Comparison of ENCODE assay signal across 31 cellular contexts in the genomic region with DNA sequence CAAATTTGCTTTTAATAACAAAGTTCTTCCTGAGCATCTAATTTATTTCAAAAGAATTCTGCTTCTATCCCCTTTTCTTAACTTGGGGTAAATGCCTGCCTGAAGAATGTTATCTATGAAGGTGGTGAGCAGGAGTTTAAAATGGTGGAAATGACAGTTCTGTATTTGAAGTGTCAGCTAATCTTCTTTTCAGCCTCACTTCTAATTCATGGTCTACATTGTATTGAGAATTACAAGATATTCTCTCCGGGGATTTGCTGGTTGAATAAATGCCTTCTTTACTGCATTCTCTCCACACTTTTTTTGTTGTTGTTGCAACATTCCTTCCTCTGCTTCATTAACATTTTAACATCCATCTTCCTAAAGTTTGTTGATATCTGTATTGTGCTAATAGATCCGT.
"Had no signal": no experiment of that assay in that cellular context is flagged by ENCODE, and none has a peak within 500 bp of the region (broad histone marks: within the 10 kb centered on the region; RNA-seq: fewer than 3 reads in every experiment).

No MANE protein-coding gene starts in this region.

- H3K4me3 ChIP-seq: ascending aorta, cardiac muscle cell had no signal

- ATAC-seq: activated CD8-positive, alpha-beta T cell treated with anti-CD3 and anti-CD28 coated beads for 36 hours; activated naive CD8-positive, alpha-beta T cell treated with anti-CD3 and anti-CD28 coated beads, Interleukin-2, amount 50 U/mL, for 24 hours; activated T-cell treated with anti-CD3 and anti-CD28 coated beads, Interleukin-2, amount 50 U/mL, for 4 hours; activated T-cell treated with anti-CD3 and anti-CD28 coated beads, Interleukin-2, amount 50 U/mL, for 72 hours; activated T-helper 17 cell treated with anti-CD3 and anti-CD28 coated beads, Interleukin-2, amount 50 U/mL, for 72 hours had no signal

- H3K27ac ChIP-seq: ascending aorta, cardiac muscle cell, VCaP had no signal

- H3K27me3 ChIP-seq: ascending aorta, cardiac muscle cell had no signal

- H3K36me3 ChIP-seq: ascending aorta, cardiac muscle cell had no signal

- H3K4me1 ChIP-seq: ascending aorta had no signal

- H3K9me3 ChIP-seq: ascending aorta had no signal

- FAIRE-seq: bronchial epithelial cell, TTC549 had no signal

- DNase-seq: activated B cell treated with CpG ODN at 0.5 μM for 24 hours; activated CD4-positive, alpha-beta memory T cell treated with anti-CD3 and anti-CD28 coated beads for 36 hours; activated CD4-positive, alpha-beta T cell treated with anti-CD3 and anti-CD28 coated beads for 4 hours; activated CD4-positive, alpha-beta T cell treated with anti-CD3 and anti-CD28 coated beads, Interleukin-2, amount 10 ng/mL, durations not matched to agents 24 days and 14 days; activated CD4-positive, alpha-beta T cell treated with anti-CD3 and anti-CD28 coated beads, Interleukin-2, amount 50 U/mL, for 1 hour; activated CD4-positive, alpha-beta T cell treated with anti-CD3 and anti-CD28 coated beads, Interleukin-2, amount 50 U/mL, for 4 hours; activated CD4-positive, CD25-positive, alpha-beta regulatory T cell treated with anti-CD3 and anti-CD28 coated beads, Interleukin-2, amount 50 U/mL, for 72 hours; activated CD8-positive, alpha-beta memory T cell treated with anti-CD3 and anti-CD28 coated beads, Interleukin-2, amount 50 U/mL, for 4 hours; activated CD8-positive, alpha-beta T cell treated with anti-CD3 and anti-CD28 coated beads for 36 hours; activated effector memory CD4-positive, alpha-beta T cell treated with anti-CD3 and anti-CD28 coated beads, Interleukin-2, amount 50 U/mL, for 16 hours; activated naive CD4-positive, alpha-beta T cell treated with anti-CD3 and anti-CD28 coated beads, Interleukin-2, amount 10 ng/mL, durations not matched to agents 7 days and 5 days; activated naive CD4-positive, alpha-beta T cell treated with Interleukin-2 at 50 U/mL for 16 hours; activated naive CD8-positive, alpha-beta T cell treated with anti-CD3 and anti-CD28 coated beads, Interleukin-2, amount 10 ng/mL, durations not matched to agents 7 days and 5 days; activated naive CD8-positive, alpha-beta T cell treated with anti-CD3 and anti-CD28 coated beads, Interleukin-2, amount 50 U/mL, for 24 hours; activated T-cell treated with anti-CD3 and anti-CD28 coated beads for 4 hours; activated T-cell treated with anti-CD3 and anti-CD28 coated beads, Interleukin-2, amount 50 U/mL, for 1 hour; activated T-cell treated with anti-CD3 and anti-CD28 coated beads, Interleukin-2, amount 50 U/mL, for 4 hours; activated T-cell treated with anti-CD3 and anti-CD28 coated beads, Interleukin-2, amount 50 U/mL, for 72 hours; amygdala; anterior cingulate cortex; caudate nucleus; cerebellar nuclear complex; T-helper 1 cell; T-helper 2 cell; T-helper 9 cell had no signal
